In genomic region chr6:52543729-52544324, GRCh38 we compare ENCODE assay signal across 12 cellular contexts. TPM values are rescaled to one million over a fixed set of nuclear protein-coding genes. Genes with fewer than 3 reads are reported as not detected.
DNase-seq lines count a peak whose midpoint lies in the region; ATAC-seq, FAIRE-seq and TF ChIP-seq lines count a peak whose summit lies in the region.
"Had no signal": no experiment of that assay in that cellular context is flagged by ENCODE, and none has a peak within 500 bp of the region (broad histone marks: within the 10 kb centered on the region; RNA-seq: fewer than 3 reads in every experiment).

No MANE protein-coding gene starts in this region.

- H3K27me3 ChIP-seq in GM23248 (replicated peaks; ENCODE audit: insufficient read depth): no peaks in the 10 kb centered on the region
- H3K27me3 ChIP-seq in right atrium auricular region: no peaks in the 10 kb centered on the region
- no peaks in the 10 kb centered on the region for H3K27me3 ChIP-seq in sigmoid colon
- H3K27me3 ChIP-seq in small intestine (ENCODE audit: control insufficient read depth in 2 of 2, insufficient read depth in 2 of 2, low read length in 2 of 2): no peaks in the 10 kb centered on the region

- H3K36me3 ChIP-seq in GM23248 (ENCODE audit: low read depth): peaks cover 2% of the 10 kb centered on the region; the same call in 1 of the 2 replicates
- H3K36me3 ChIP-seq in right atrium auricular region: no peaks in the 10 kb centered on the region
- no peaks in the 10 kb centered on the region for H3K36me3 ChIP-seq in sigmoid colon
- no peaks in the 10 kb centered on the region for H3K36me3 ChIP-seq in small intestine (ENCODE audit: control insufficient read depth in 2 of 2, insufficient read depth in 2 of 2, low read length in 2 of 2)

- no peak overlapping the region for H3K4me3 Mint-ChIP-seq in activated T-cell treated with anti-CD3 and anti-CD28 coated beads, Interleukin-2, amount 50 U/mL, for 72 hours
- H3K4me3 Mint-ChIP-seq: naive B cell had no signal

- peak overlapping the region; percentile 57 for H3K9ac ChIP-seq in GM23248

- in situ Hi-C loops in GM23248 (cut with MboI): no loop called here

- no peaks in the 10 kb centered on the region for H3K9me2 ChIP-seq in GM23248 (ENCODE audit: insufficient read depth)

- peaks cover 17% of the 10 kb centered on the region for H3K4me1 Mint-ChIP-seq in activated T-cell treated with anti-CD3 and anti-CD28 coated beads, Interleukin-2, amount 50 U/mL, for 72 hours (ENCODE audit: low read depth)

- 19 to 20% methylated on average over 7 of the region's 7 CpGs for WGBS in GM23248 (ENCODE audit: low coverage in 1 of 2, low lambda C conversion rate in 2 of 2, missing lambda C conversion rate in 2 of 2), 2 experiments
- WGBS in sigmoid colon, 2 donors: 41 to 61% methylated on average over 7 of the region's 7 CpGs
- 80 to 94% (median 89%) methylated on average over 7 of the region's 7 CpGs for WGBS in small intestine, 3 donors

- H3K9me3 Mint-ChIP-seq in activated T-cell treated with anti-CD3 and anti-CD28 coated beads, Interleukin-2, amount 50 U/mL, for 72 hours: no peaks in the 10 kb centered on the region
- H3K9me3 Mint-ChIP-seq: naive B cell had no signal

- H3K79me2 ChIP-seq in GM23248 (ENCODE audit: insufficient read depth): peaks cover 89% of the 10 kb centered on the region

- H3K9me3 ChIP-seq in GM23248 (ENCODE audit: low read depth): no peaks in the 10 kb centered on the region
- H3K9me3 ChIP-seq in right atrium auricular region: no peaks in the 10 kb centered on the region
- no peaks in the 10 kb centered on the region for H3K9me3 ChIP-seq in sigmoid colon
- no peaks in the 10 kb centered on the region for H3K9me3 ChIP-seq in small intestine (ENCODE audit: control insufficient read depth, low read depth)

- no peak for TF ChIP-seq EP300 in sigmoid colon (IDR thresholded peaks at IDR 0.05)

- TF ChIP-seq POLR2A in sigmoid colon (IDR thresholded peaks at IDR 0.05): no peak

- no peaks in the 10 kb centered on the region for H3K27me3 Mint-ChIP-seq in activated T-cell treated with anti-CD3 and anti-CD28 coated beads, Interleukin-2, amount 50 U/mL, for 72 hours (ENCODE audit: low read depth)
- H3K27me3 Mint-ChIP-seq: naive B cell had no signal

- TF ChIP-seq CTCF in WI38 (IDR thresholded peaks at IDR 0.05; ENCODE audit: low read depth, low read length) (no peak), right atrium auricular region (IDR thresholded peaks at IDR 0.05) (no peak), sigmoid colon (IDR thresholded peaks at IDR 0.05) (no peak)

- no peak overlapping the region for H3K27ac Mint-ChIP-seq in activated T-cell treated with anti-CD3 and anti-CD28 coated beads, Interleukin-2, amount 50 U/mL, for 72 hours

- H3K4me2 ChIP-seq in GM23248 (ENCODE audit: unreplicated experiment): peak overlapping the region; percentile 58

- H3K36me3 Mint-ChIP-seq in activated T-cell treated with anti-CD3 and anti-CD28 coated beads, Interleukin-2, amount 50 U/mL, for 72 hours (ENCODE audit: insufficient read depth in 2 of 2): no peaks in the 10 kb centered on the region

- no peak for FAIRE-seq in small intestine (lab: Jason Lieb, UNC)
- FAIRE-seq: endometrium had no signal

- no peaks in the 10 kb centered on the region for H4K20me1 ChIP-seq in GM23248 (ENCODE audit: insufficient read depth)

- no peak for ATAC-seq in GM21367 (IDR thresholded peaks at IDR 0.05; ENCODE audit: unreplicated experiment)
- ATAC-seq in activated T-cell treated with anti-CD3 and anti-CD28 coated beads, Interleukin-2, amount 50 U/mL, for 72 hours (replicated peaks in 1 of 2): no peak

- intact Hi-C loops in sigmoid colon (cut with DNase I): loop anchor here (5.0 kb wide), 1 partner anchor 33 kb away; the partner anchor contains the start of gene TRAM2

- peak; percentile 65 for DNase-seq in GM23248
- no peak for DNase-seq in right atrium auricular region (ENCODE audit: low spot score)
- no peak for DNase-seq in sigmoid colon
- DNase-seq in NCI-H526 treated with DMSO at 0.1 percent for 48 hours (lab: John Stamatoyannopoulos, UW): no peak
- DNase-seq in small intestine: no peak
- DNase-seq in activated T-cell treated with anti-CD3 and anti-CD28 coated beads, Interleukin-2, amount 50 U/mL, for 72 hours: no peak
- DNase-seq: DMS79 treated with DMSO at 0.1 percent for 48 hours, naive B cell, NCI-H1105 treated with DMSO at 0.1 percent for 48 hours had no signal

- no peak overlapping the region for H2AFZ ChIP-seq in GM23248

- peaks cover 88% of the 10 kb centered on the region for H3F3A ChIP-seq in GM23248 (ENCODE audit: insufficient read depth)

- peaks cover 100% of the 10 kb centered on the region for H3K4me1 ChIP-seq in GM23248 (ENCODE audit: insufficient read depth)
- peaks cover 0 to 96% of the 10 kb centered on the region in 2 donors for H3K4me1 ChIP-seq in right atrium auricular region
- peaks cover 0 to 95% (median 85%) of the 10 kb centered on the region in 4 donors for H3K4me1 ChIP-seq in sigmoid colon
- H3K4me1 ChIP-seq in small intestine (ENCODE audit: control insufficient read depth in 2 of 2, insufficient read depth in 1 of 2, low read depth in 1 of 2, low read length in 1 of 2): peaks cover 9 to 12% of the 10 kb centered on the region in 2 donors

- peak overlapping the region; percentile 40 for H3K4me3 ChIP-seq in GM23248
- H3K4me3 ChIP-seq in WI38 (ENCODE audit: low read depth, low read length): peak overlapping the region; percentile 20; the same call in 1 of the 2 replicates
- H3K4me3 ChIP-seq in right atrium auricular region: no peak overlapping the region
- H3K4me3 ChIP-seq in sigmoid colon: no peak overlapping the region
- H3K4me3 ChIP-seq in small intestine (ENCODE audit: low read depth in 1 of 2, low read length in 2 of 2): no peak overlapping the region

- H3K27ac ChIP-seq in GM23248 (peak overlapping the region; percentile 87), right atrium auricular region (peak overlapping the region; percentile 48 to 50), sigmoid colon (peak overlapping the region; percentile 17 to 58 (median 54)), small intestine (ENCODE audit: low read depth in 1 of 2, low read length in 1 of 2) (no peak overlapping the region)

RNA-seq across cellular contexts. Expression of gene TRAM2, which starts 33.0 kb away (rescaled TPM):
- total RNA-seq in GM23248 (2014; rRNA removed; shearing (Covaris generic)): 174 and 182 TPM in 2 replicates
- polyA plus RNA-seq in GM23248 (2016; fragmentation: Nextera tagmentation; extraction: Ambion mirVana): 141 and 145 TPM in 2 replicates
- 10 to 100 TPM; 10.3 to 15.9 TPM for total RNA-seq in right atrium auricular region
- total RNA-seq in sigmoid colon: 10 to 100 TPM in 3 of 4 donors, 1 to 10 TPM in 1; 9.6 to 15.0 (median 12.4) TPM
- polyA plus RNA-seq in sigmoid colon: 10 to 100 TPM in 1 of 3 donors, 1 to 10 TPM in 2; 1.8 to 13.3 (median 3.6) TPM
- 10 to 100 TPM in 1 of 3 donors, 1 to 10 TPM in 2; 2.7 to 13.8 (median 3.2) TPM for polyA plus RNA-seq in small intestine
- total RNA-seq in activated T-cell treated with anti-CD3 and anti-CD28 coated beads, Interleukin-2, amount 50 U/mL, for 72 hours: 1 to 10 TPM; 4.9 to 5.2 TPM

Comparison
In these comparisons a context has a peak if more than half of its experiments do, and no peak if none do; other contexts are left out.
1. H3K27ac ChIP-seq: peak in GM23248 (single experiment), right atrium auricular region (2 of 2) and sigmoid colon (4 of 4); none in small intestine (0 of 2).
2. H3K4me3 ChIP-seq: peak in GM23248 (single experiment) and WI38 (single experiment); none in right atrium auricular region (0 of 2), sigmoid colon (0 of 4) and small intestine (0 of 2).
3. RNA of gene TRAM2, which starts 33.0 kb away (total RNA-seq): 174 to 182 TPM in GM23248; 10.3 to 15.9 TPM in right atrium auricular region, 9.6 to 15.0 TPM in sigmoid colon and 4.9 to 5.2 TPM in activated T-cell treated with anti-CD3 and anti-CD28 coated beads, Interleukin-2, amount 50 U/mL, for 72 hours; every median in the first group is over 10 times any median in the second.